Comparison of ENCODE assay signal across 1 cellular context in the genomic region with DNA sequence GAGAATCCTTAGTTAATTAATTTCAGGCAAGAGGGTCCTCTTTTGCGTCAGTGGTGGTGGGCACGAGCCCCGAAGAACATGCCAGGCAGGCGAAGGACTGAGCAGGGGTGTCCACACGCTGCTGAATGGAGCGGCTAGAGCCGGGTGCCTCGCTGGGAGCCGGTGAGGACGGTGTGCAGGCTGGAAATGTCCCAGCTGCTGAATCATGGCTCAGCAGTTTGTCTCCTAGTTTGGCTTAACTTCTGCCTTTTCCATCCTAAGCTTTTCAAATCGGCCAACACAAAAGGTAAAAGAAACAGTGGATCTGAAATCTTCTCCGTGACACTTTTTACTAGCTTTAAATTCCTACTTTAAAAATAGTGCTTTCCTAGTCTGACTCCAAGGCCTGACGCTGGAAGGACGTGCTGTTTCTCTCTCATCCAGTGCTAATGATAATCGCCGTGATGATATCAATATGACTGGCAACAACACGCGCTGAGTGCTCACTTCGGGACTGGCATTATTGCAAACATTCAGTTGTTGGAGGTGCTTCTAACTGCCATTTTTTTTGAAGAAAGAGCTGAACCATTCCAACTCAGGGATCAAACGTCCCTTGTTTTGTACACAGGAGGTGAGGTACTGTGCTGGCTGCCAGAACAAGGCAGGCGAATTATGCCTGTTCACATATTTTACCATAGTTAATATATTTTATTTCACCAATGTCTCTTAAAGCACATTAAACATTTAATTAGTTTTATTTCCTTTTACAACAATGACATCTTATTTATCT.
TF ChIP-seq lines count a peak whose summit lies in the region.

No MANE protein-coding gene starts in this region.

TF ChIP-seq in GM23338, 12 proteins besides CTCF, POLR2A, EP300 and RAD21 (continued from another document):
- TF ChIP-seq POLR2AphosphoS5 (IDR thresholded peaks at IDR 0.05; ENCODE audit: low read depth) = no peak
- TF ChIP-seq ZNF331 (CRISPR knock-in tag; IDR thresholded peaks at IDR 0.05; ENCODE audit: low read depth) = no peak
- TF ChIP-seq, protein P1, sequence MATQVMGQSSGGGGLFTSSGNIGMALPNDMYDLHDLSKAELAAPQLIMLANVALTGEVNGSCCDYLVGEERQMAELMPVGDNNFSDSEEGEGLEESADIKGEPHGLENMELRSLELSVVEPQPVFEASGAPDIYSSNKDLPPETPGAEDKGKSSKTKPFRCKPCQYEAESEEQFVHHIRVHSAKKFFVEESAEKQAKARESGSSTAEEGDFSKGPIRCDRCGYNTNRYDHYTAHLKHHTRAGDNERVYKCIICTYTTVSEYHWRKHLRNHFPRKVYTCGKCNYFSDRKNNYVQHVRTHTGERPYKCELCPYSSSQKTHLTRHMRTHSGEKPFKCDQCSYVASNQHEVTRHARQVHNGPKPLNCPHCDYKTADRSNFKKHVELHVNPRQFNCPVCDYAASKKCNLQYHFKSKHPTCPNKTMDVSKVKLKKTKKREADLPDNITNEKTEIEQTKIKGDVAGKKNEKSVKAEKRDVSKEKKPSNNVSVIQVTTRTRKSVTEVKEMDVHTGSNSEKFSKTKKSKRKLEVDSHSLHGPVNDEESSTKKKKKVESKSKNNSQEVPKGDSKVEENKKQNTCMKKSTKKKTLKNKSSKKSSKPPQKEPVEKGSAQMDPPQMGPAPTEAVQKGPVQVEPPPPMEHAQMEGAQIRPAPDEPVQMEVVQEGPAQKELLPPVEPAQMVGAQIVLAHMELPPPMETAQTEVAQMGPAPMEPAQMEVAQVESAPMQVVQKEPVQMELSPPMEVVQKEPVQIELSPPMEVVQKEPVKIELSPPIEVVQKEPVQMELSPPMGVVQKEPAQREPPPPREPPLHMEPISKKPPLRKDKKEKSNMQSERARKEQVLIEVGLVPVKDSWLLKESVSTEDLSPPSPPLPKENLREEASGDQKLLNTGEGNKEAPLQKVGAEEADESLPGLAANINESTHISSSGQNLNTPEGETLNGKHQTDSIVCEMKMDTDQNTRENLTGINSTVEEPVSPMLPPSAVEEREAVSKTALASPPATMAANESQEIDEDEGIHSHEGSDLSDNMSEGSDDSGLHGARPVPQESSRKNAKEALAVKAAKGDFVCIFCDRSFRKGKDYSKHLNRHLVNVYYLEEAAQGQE (IDR thresholded peaks at IDR 0.05; ENCODE audit: unreplicated experiment) = no peak
- no peak for TF ChIP-seq CREB1 (CRISPR knock-in tag; IDR thresholded peaks at IDR 0.05; ENCODE audit: low read depth)
- TF ChIP-seq, protein P2, sequence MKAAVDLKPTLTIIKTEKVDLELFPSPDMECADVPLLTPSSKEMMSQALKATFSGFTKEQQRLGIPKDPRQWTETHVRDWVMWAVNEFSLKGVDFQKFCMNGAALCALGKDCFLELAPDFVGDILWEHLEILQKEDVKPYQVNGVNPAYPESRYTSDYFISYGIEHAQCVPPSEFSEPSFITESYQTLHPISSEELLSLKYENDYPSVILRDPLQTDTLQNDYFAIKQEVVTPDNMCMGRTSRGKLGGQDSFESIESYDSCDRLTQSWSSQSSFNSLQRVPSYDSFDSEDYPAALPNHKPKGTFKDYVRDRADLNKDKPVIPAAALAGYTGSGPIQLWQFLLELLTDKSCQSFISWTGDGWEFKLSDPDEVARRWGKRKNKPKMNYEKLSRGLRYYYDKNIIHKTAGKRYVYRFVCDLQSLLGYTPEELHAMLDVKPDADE (IDR thresholded peaks at IDR 0.05) = no peak
- TF ChIP-seq, protein P3, sequence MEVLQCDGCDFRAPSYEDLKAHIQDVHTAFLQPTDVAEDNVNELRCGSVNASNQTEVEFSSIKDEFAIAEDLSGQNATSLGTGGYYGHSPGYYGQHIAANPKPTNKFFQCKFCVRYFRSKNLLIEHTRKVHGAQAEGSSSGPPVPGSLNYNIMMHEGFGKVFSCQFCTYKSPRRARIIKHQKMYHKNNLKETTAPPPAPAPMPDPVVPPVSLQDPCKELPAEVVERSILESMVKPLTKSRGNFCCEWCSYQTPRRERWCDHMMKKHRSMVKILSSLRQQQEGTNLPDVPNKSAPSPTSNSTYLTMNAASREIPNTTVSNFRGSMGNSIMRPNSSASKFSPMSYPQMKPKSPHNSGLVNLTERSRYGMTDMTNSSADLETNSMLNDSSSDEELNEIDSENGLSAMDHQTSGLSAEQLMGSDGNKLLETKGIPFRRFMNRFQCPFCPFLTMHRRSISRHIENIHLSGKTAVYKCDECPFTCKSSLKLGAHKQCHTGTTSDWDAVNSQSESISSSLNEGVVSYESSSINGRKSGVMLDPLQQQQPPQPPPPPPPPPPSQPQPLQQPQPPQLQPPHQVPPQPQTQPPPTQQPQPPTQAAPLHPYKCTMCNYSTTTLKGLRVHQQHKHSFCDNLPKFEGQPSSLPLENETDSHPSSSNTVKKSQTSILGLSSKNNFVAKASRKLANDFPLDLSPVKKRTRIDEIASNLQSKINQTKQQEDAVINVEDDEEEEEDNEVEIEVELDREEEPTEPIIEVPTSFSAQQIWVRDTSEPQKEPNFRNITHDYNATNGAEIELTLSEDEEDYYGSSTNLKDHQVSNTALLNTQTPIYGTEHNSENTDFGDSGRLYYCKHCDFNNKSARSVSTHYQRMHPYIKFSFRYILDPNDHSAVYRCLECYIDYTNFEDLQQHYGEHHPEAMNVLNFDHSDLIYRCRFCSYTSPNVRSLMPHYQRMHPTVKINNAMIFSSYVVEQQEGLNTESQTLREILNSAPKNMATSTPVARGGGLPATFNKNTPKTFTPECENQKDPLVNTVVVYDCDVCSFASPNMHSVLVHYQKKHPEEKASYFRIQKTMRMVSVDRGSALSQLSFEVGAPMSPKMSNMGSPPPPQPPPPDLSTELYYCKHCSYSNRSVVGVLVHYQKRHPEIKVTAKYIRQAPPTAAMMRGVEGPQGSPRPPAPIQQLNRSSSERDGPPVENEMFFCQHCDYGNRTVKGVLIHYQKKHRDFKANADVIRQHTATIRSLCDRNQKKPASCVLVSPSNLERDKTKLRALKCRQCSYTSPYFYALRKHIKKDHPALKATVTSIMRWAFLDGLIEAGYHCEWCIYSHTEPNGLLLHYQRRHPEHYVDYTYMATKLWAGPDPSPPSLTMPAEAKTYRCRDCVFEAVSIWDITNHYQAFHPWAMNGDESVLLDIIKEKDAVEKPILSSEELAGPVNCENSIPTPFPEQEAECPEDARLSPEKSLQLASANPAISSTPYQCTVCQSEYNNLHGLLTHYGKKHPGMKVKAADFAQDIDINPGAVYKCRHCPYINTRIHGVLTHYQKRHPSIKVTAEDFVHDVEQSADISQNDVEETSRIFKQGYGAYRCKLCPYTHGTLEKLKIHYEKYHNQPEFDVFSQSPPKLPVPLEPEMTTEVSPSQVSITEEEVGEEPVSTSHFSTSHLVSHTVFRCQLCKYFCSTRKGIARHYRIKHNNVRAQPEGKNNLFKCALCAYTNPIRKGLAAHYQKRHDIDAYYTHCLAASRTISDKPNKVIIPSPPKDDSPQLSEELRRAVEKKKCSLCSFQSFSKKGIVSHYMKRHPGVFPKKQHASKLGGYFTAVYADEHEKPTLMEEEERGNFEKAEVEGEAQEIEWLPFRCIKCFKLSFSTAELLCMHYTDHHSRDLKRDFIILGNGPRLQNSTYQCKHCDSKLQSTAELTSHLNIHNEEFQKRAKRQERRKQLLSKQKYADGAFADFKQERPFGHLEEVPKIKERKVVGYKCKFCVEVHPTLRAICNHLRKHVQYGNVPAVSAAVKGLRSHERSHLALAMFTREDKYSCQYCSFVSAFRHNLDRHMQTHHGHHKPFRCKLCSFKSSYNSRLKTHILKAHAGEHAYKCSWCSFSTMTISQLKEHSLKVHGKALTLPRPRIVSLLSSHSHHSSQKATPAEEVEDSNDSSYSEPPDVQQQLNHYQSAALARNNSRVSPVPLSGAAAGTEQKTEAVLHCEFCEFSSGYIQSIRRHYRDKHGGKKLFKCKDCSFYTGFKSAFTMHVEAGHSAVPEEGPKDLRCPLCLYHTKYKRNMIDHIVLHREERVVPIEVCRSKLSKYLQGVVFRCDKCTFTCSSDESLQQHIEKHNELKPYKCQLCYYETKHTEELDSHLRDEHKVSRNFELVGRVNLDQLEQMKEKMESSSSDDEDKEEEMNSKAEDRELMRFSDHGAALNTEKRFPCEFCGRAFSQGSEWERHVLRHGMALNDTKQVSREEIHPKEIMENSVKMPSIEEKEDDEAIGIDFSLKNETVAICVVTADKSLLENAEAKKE (CRISPR knock-in tag; IDR thresholded peaks at IDR 0.05) = no peak
- TF ChIP-seq EZH2phosphoT487 (IDR thresholded peaks at IDR 0.05; ENCODE audit: unreplicated experiment) = no peak
